In the genomic region with DNA sequence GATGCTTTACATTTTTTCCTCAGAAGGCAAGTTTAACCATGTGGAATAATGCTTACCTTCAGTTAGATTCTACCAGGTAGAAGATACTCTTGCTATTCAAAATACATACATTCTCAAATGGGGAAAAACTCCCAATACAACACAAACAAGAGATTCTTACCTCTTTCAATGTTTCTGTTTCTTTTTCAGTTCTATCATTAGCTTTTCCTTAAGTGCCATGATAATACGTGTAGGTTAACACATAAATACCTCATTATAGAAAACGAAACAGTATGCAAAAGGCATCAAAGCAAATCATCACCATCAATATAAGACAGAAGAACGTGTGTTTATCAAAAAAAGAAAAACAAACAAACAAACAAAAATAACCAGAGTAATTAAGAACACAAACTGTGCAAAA, we compare ENCODE assay signal across 26 cellular contexts.
"Had no signal": no experiment of that assay in that cellular context is flagged by ENCODE, and none has a peak within 500 bp of the region (broad histone marks: within the 10 kb centered on the region; RNA-seq: fewer than 3 reads in every experiment).

No MANE protein-coding gene starts in this region.

- H3K36me3 ChIP-seq: esophagus squamous epithelium, gastrocnemius medialis, heart right ventricle, left lung, lower lobe of right lung had no signal

- H3K27ac ChIP-seq: coronary artery, epithelial cell of prostate, esophagus squamous epithelium, gastrocnemius medialis, heart right ventricle, left lung, lower lobe of right lung had no signal

- FAIRE-seq: colon, endometrium, islet of Langerhans, keratinocyte had no signal

- H3K4me1 ChIP-seq: esophagus squamous epithelium, gastrocnemius medialis, heart right ventricle, left lung, lower lobe of right lung had no signal

- H3K4me3 ChIP-seq: coronary artery, esophagus squamous epithelium, gastrocnemius medialis, heart right ventricle, left lung, lower lobe of right lung had no signal

- ATAC-seq: effector memory CD8-positive, alpha-beta T cell; esophagus mucosa; gastrocnemius medialis; heart right ventricle; left cardiac atrium; left lung; left ventricle myocardium superior; lower lobe of right lung; naive thymus-derived CD4-positive, alpha-beta T cell had no signal

- DNase-seq: dermis blood vessel endothelial cell; effector CD8-positive, alpha-beta T cell; effector memory CD8-positive, alpha-beta T cell; endodermal cell; erythroblast; esophagus squamous epithelium; foreskin fibroblast; foreskin melanocyte; gastrocnemius medialis; glutamatergic neuron; head of caudate nucleus; heart right ventricle; hippocampal formation; left cardiac atrium; left lung; left ventricle myocardium superior; lower lobe of right lung; mesenchymal stem cell; naive thymus-derived CD4-positive, alpha-beta T cell had no signal

- H3K9me3 ChIP-seq: esophagus squamous epithelium, gastrocnemius medialis, lower lobe of right lung had no signal

- H3K27me3 ChIP-seq: esophagus squamous epithelium, gastrocnemius medialis, heart right ventricle, left lung had no signal
